ENCODE assay signal across 8 cellular contexts in genomic region chr19:34480971-34481821, GRCh38. TPM values are rescaled to one million over a fixed set of nuclear protein-coding genes. Genes with fewer than 3 reads are reported as not detected.
DNase-seq lines count a peak whose midpoint lies in the region; ATAC-seq and TF ChIP-seq lines count a peak whose summit lies in the region.

WTIP (plus strand) TSS chr19:34481758; CDS start chr19:34481975, 217 bp downstream.

- no peak for TF ChIP-seq CTCF in AG10803 (conservative IDR thresholded peaks at IDR 0.05; ENCODE audit: low read length)
- TF ChIP-seq CTCF in lower leg skin (IDR thresholded peaks at IDR 0.05): no peak
- no peak for TF ChIP-seq CTCF in tibial nerve (IDR thresholded peaks at IDR 0.05)

- H3K9me3 ChIP-seq in duodenal mucosa (ENCODE audit: control insufficient read depth in 1 of 2, low read length in 2 of 2) (no peaks in the 10 kb centered on the region), tibial nerve (no peaks in the 10 kb centered on the region)

- ATAC-seq in GM18519 (IDR thresholded peaks at IDR 0.05; ENCODE audit: low FRiP score, unreplicated experiment): no peak
- no peak for ATAC-seq in GM18868 (IDR thresholded peaks at IDR 0.05; ENCODE audit: unreplicated experiment)
- ATAC-seq in HG02840 (IDR thresholded peaks at IDR 0.05; ENCODE audit: low FRiP score, unreplicated experiment): no peak

- H3K4me3 ChIP-seq in AG10803 (ENCODE audit: low read length) (peak within 1 kb of the TSS; percentile 84), duodenal mucosa (ENCODE audit: low read depth in 1 of 2, low read length in 2 of 2) (peak within 1 kb of the TSS; percentile 22 to 51), lower leg skin (ENCODE audit: low read depth, poor library complexity, severe bottlenecking) (peak within 1 kb of the TSS; percentile 51), tibial nerve (peak within 1 kb of the TSS; percentile 51 to 93 (median 70))

- H3K36me3 ChIP-seq in duodenal mucosa (ENCODE audit: control insufficient read depth in 1 of 2, insufficient read depth in 2 of 2, low read length in 2 of 2) (no peaks in the 10 kb centered on the region), tibial nerve (no peaks in the 10 kb centered on the region)

- TF ChIP-seq EP300 in tibial nerve (IDR thresholded peaks at IDR 0.05): peak in 1 of 2 donors; percentile 80

- H3K27ac ChIP-seq in duodenal mucosa (ENCODE audit: low read depth, low read length) (peak within 1 kb of the TSS; percentile 39), tibial nerve (peak within 1 kb of the TSS; percentile 73 to 96 (median 84))

- no peak for TF ChIP-seq POLR2A in lower leg skin (IDR thresholded peaks at IDR 0.05)
- TF ChIP-seq POLR2A in tibial nerve (IDR thresholded peaks at IDR 0.05): peak in 1 of 2 donors; percentile 39

- intact Hi-C loops in lower leg skin (cut with DNase I; ENCODE audit: low total_unique reads): no loop called here

- H3K27me3 ChIP-seq in duodenal mucosa (ENCODE audit: control insufficient read depth in 1 of 2, insufficient read depth in 2 of 2, low read length in 2 of 2) (peaks cover 6 to 14% of the 10 kb centered on the region in 2 donors), tibial nerve (no peaks in the 10 kb centered on the region)

- peaks cover 0 to 4% of the 10 kb centered on the region in 2 donors for H3K4me1 ChIP-seq in duodenal mucosa (ENCODE audit: control insufficient read depth in 1 of 2, insufficient read depth in 2 of 2, low read length in 2 of 2)
- H3K4me1 ChIP-seq in tibial nerve: peaks cover 0 to 44% (median 14%) of the 10 kb centered on the region in 4 donors

- WGBS in lower leg skin, 2 donors: 5 to 11% methylated on average over 15 to 78 of the region's 91 CpGs
- WGBS in tibial nerve, 2 donors: 3 to 14% methylated on average over 20 to 47 of the region's 91 CpGs

- H3K9ac ChIP-seq in duodenal mucosa (ENCODE audit: low read depth in 1 of 2, low read length in 2 of 2): no peak within 1 kb of the TSS

- DNase-seq in AG10803 (ENCODE audit: low read depth): peak; percentile 94
- DNase-seq in NCI-H2227 (lab: John Stamatoyannopoulos, UW; ENCODE audit: unreplicated experiment): peak; percentile 92
- peak in 1 of 2 donors; percentile 92 for DNase-seq in lower leg skin (ENCODE audit: low spot score in 2 of 2)
- peak; percentile 43 to 58 for DNase-seq in tibial nerve (ENCODE audit: low spot score in 2 of 2)

RNA-seq across cellular contexts. Expression of gene WTIP, which starts in this region (rescaled TPM):
- 10 to 100 TPM in 2 of 4 donors, 1 to 10 TPM in 2; 3.8 to 16.3 (median 9.7) TPM for total RNA-seq in lower leg skin
- total RNA-seq in tibial nerve: 10 to 100 TPM; 18.4 to 55.5 (median 30.4) TPM
